In genomic region chr1:205851993-205852392, GRCh38 we compare ENCODE assay signal across 28 cellular contexts. TPM values are rescaled to one million over a fixed set of nuclear protein-coding genes. Genes with fewer than 3 reads are reported as not detected.
"Had no signal": no experiment of that assay in that cellular context is flagged by ENCODE, and none has a peak within 500 bp of the region (broad histone marks: within the 10 kb centered on the region; RNA-seq: fewer than 3 reads in every experiment).

No MANE protein-coding gene starts in this region.

- ATAC-seq: activated T-cell treated with anti-CD3 and anti-CD28 coated beads, Interleukin-2, amount 50 U/mL, for 72 hours; esophagus mucosa; WTC11 had no signal

- H3K36me3 Mint-ChIP-seq: WTC11 had no signal

- H3K27ac ChIP-seq: VCaP had no signal

- H3K27me3 Mint-ChIP-seq: activated naive CD8-positive, alpha-beta T cell had no signal

- H3K27ac Mint-ChIP-seq: activated CD4-positive, alpha-beta memory T cell treated with anti-CD3 and anti-CD28 coated beads, Interleukin-2, amount 10 ng/mL, durations not matched to agents 7 days and 5 days; activated CD4-positive, alpha-beta T cell treated with anti-CD3 and anti-CD28 coated beads, Interleukin-2, amount 10 ng/mL, durations not matched to agents 7 days and 5 days; activated naive CD8-positive, alpha-beta T cell; activated T-cell treated with anti-CD3 and anti-CD28 coated beads, Interleukin-2, amount 50 U/mL, for 24 hours; activated T-cell treated with anti-CD3 and anti-CD28 coated beads, Interleukin-2, amount 50 U/mL, for 72 hours; WTC11 had no signal

- DNase-seq: activated CD4-positive, alpha-beta memory T cell treated with anti-CD3 and anti-CD28 coated beads, Interleukin-2, amount 10 ng/mL, durations not matched to agents 7 days and 5 days; activated CD4-positive, alpha-beta T cell treated with anti-CD3 and anti-CD28 coated beads for 1 hour; activated CD4-positive, alpha-beta T cell treated with anti-CD3 and anti-CD28 coated beads for 4 hours; activated CD4-positive, alpha-beta T cell treated with anti-CD3 and anti-CD28 coated beads, Interleukin-2, amount 10 ng/mL, durations not matched to agents 7 days and 5 days; activated CD4-positive, alpha-beta T cell treated with anti-CD3 and anti-CD28 coated beads, Interleukin-2, amount 50 U/mL, for 4 hours; activated CD8-positive, alpha-beta memory T cell treated with anti-CD3 and anti-CD28 coated beads, Interleukin-2, amount 50 U/mL, for 48 hours; activated gamma-delta T cell treated with Interleukin-2 at 50 U/mL for 16 hours; activated naive CD4-positive, alpha-beta T cell treated with anti-CD3 and anti-CD28 coated beads, Interleukin-2, amount 50 U/mL, for 16 hours; activated naive CD4-positive, alpha-beta T cell treated with Interleukin-2 at 50 U/mL for 16 hours; activated T-cell treated with anti-CD3 and anti-CD28 coated beads for 4 hours; activated T-cell treated with anti-CD3 and anti-CD28 coated beads, Interleukin-2, amount 50 U/mL, for 24 hours; activated T-cell treated with anti-CD3 and anti-CD28 coated beads, Interleukin-2, amount 50 U/mL, for 72 hours; amniotic stem cell; anterior cingulate cortex; caudate nucleus; cortex of kidney; effector CD8-positive, alpha-beta T cell; foreskin fibroblast; head of caudate nucleus; T-helper 2 cell had no signal

- H3K4me3 Mint-ChIP-seq: activated CD4-positive, alpha-beta memory T cell treated with anti-CD3 and anti-CD28 coated beads, Interleukin-2, amount 10 ng/mL, durations not matched to agents 7 days and 5 days; activated CD4-positive, alpha-beta T cell treated with anti-CD3 and anti-CD28 coated beads, Interleukin-2, amount 10 ng/mL, durations not matched to agents 7 days and 5 days; activated naive CD8-positive, alpha-beta T cell; activated T-cell treated with anti-CD3 and anti-CD28 coated beads, Interleukin-2, amount 50 U/mL, for 24 hours; activated T-cell treated with anti-CD3 and anti-CD28 coated beads, Interleukin-2, amount 50 U/mL, for 72 hours; WTC11 had no signal

RNA-seq across cellular contexts. Expression of gene PM20D1, which starts 2.1 kb away (rescaled TPM):
- total RNA-seq: astrocyte, chondrocyte, endothelial cell of umbilical vein, epithelial cell of proximal tubule, esophagus mucosa had no signal
